Comparison of ENCODE assay signal across 1 cellular context in genomic region chr12:28172434-28173030, GRCh38.
TF ChIP-seq lines count a peak whose summit lies in the region.

No MANE protein-coding gene starts in this region.

TF ChIP-seq in GM23338, 12 proteins besides CTCF, POLR2A, EP300 and RAD21 (continued from another document):
- TF ChIP-seq, protein P1, sequence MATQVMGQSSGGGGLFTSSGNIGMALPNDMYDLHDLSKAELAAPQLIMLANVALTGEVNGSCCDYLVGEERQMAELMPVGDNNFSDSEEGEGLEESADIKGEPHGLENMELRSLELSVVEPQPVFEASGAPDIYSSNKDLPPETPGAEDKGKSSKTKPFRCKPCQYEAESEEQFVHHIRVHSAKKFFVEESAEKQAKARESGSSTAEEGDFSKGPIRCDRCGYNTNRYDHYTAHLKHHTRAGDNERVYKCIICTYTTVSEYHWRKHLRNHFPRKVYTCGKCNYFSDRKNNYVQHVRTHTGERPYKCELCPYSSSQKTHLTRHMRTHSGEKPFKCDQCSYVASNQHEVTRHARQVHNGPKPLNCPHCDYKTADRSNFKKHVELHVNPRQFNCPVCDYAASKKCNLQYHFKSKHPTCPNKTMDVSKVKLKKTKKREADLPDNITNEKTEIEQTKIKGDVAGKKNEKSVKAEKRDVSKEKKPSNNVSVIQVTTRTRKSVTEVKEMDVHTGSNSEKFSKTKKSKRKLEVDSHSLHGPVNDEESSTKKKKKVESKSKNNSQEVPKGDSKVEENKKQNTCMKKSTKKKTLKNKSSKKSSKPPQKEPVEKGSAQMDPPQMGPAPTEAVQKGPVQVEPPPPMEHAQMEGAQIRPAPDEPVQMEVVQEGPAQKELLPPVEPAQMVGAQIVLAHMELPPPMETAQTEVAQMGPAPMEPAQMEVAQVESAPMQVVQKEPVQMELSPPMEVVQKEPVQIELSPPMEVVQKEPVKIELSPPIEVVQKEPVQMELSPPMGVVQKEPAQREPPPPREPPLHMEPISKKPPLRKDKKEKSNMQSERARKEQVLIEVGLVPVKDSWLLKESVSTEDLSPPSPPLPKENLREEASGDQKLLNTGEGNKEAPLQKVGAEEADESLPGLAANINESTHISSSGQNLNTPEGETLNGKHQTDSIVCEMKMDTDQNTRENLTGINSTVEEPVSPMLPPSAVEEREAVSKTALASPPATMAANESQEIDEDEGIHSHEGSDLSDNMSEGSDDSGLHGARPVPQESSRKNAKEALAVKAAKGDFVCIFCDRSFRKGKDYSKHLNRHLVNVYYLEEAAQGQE (IDR thresholded peaks at IDR 0.05; ENCODE audit: unreplicated experiment) = no peak
- TF ChIP-seq POLR2AphosphoS5 (IDR thresholded peaks at IDR 0.05; ENCODE audit: low read depth) = no peak
- TF ChIP-seq ZNF114 (CRISPR knock-in tag; IDR thresholded peaks at IDR 0.05) = no peak
- no peak for TF ChIP-seq ZNF331 (CRISPR knock-in tag; IDR thresholded peaks at IDR 0.05; ENCODE audit: low read depth)
- no peak for TF ChIP-seq NANOG (IDR thresholded peaks at IDR 0.05; ENCODE audit: borderline replicate concordance)
TF ChIP-seq in GM23338: peak in this region for 0.
